Comparison of ENCODE assay signal across 38 cellular contexts in genomic region chr19:3257071-3257470, GRCh38. TPM values are rescaled to one million over a fixed set of nuclear protein-coding genes. Genes with fewer than 3 reads are reported as not detected.
"Had no signal": no experiment of that assay in that cellular context is flagged by ENCODE, and none has a peak within 500 bp of the region (broad histone marks: within the 10 kb centered on the region; RNA-seq: fewer than 3 reads in every experiment).

No MANE protein-coding gene starts in this region.

- H3K27me3 ChIP-seq: ascending aorta, cardiac muscle cell had no signal

- ATAC-seq: activated CD8-positive, alpha-beta T cell treated with anti-CD3 and anti-CD28 coated beads for 36 hours; activated naive CD4-positive, alpha-beta T cell treated with anti-CD3 and anti-CD28 coated beads, Interleukin-2, amount 50 U/mL, for 72 hours; activated T-cell treated with anti-CD3 and anti-CD28 coated beads, Interleukin-2, amount 50 U/mL, for 4 hours; activated T-cell treated with anti-CD3 and anti-CD28 coated beads, Interleukin-2, amount 50 U/mL, for 72 hours; activated T-helper 17 cell treated with anti-CD3 and anti-CD28 coated beads, Interleukin-2, amount 50 U/mL, for 72 hours had no signal

- H3K27ac Mint-ChIP-seq: activated B cell treated with CpG ODN at 0.5 μM for 24 hours; activated CD4-positive, alpha-beta memory T cell treated with anti-CD3 and anti-CD28 coated beads for 36 hours; activated CD4-positive, alpha-beta T cell treated with anti-CD3 and anti-CD28 coated beads, Interleukin-2, amount 10 ng/mL, durations not matched to agents 24 days and 14 days; activated CD8-positive, alpha-beta T cell treated with anti-CD3 and anti-CD28 coated beads for 36 hours; activated naive CD4-positive, alpha-beta T cell treated with anti-CD3 and anti-CD28 coated beads for 36 hours; activated naive CD4-positive, alpha-beta T cell treated with anti-CD3 and anti-CD28 coated beads, Interleukin-2, amount 50 U/mL, for 72 hours; activated naive CD8-positive, alpha-beta T cell treated with anti-CD3 and anti-CD28 coated beads for 36 hours; activated T-cell treated with anti-CD3 and anti-CD28 coated beads, Interleukin-2, amount 50 U/mL, for 72 hours; activated T-helper 1 cell treated with anti-CD3 and anti-CD28 coated beads, Interleukin-12 subunit alpha, Interleukin-12 subunit beta, Interleukin-2, Interleukin-4 antibody, amounts not matched to agents 30 ng/mL and 10 ng/mL and 1 ng/mL, durations not matched to agents 14 hours and 24 hours and 36 hours; activated T-helper 17 cell treated with anti-CD3 and anti-CD28 coated beads, Interleukin-2, amount 50 U/mL, for 72 hours; brain; T-helper 1 cell treated with Interleukin-12 subunit alpha and Interleukin-12 subunit beta and Interleukin-4 antibody, amounts not matched to agents 30 μg/mL and 1 μg/mL, for 36 hours; T-helper 2 cell treated with Interferon-gamma antibody and Interleukin-4, amounts not matched to agents 5 μg/mL and 100 μg/mL, for 36 hours had no signal

- H3K4me1 ChIP-seq: ascending aorta had no signal

- H3K27ac ChIP-seq: ascending aorta, cardiac muscle cell, VCaP had no signal

- H3K4me3 Mint-ChIP-seq: activated B cell treated with CpG ODN at 0.5 μM for 24 hours; activated CD4-positive, alpha-beta memory T cell treated with anti-CD3 and anti-CD28 coated beads for 36 hours; activated CD4-positive, alpha-beta T cell treated with anti-CD3 and anti-CD28 coated beads, Interleukin-2, amount 10 ng/mL, durations not matched to agents 24 days and 14 days; activated CD8-positive, alpha-beta T cell treated with anti-CD3 and anti-CD28 coated beads for 36 hours; activated naive CD4-positive, alpha-beta T cell treated with anti-CD3 and anti-CD28 coated beads for 36 hours; activated naive CD8-positive, alpha-beta T cell treated with anti-CD3 and anti-CD28 coated beads for 36 hours; activated T-cell treated with anti-CD3 and anti-CD28 coated beads, Interleukin-2, amount 50 U/mL, for 4 hours; activated T-cell treated with anti-CD3 and anti-CD28 coated beads, Interleukin-2, amount 50 U/mL, for 72 hours; activated T-helper 1 cell treated with anti-CD3 and anti-CD28 coated beads, Interleukin-12 subunit alpha, Interleukin-12 subunit beta, Interleukin-2, Interleukin-4 antibody, amounts not matched to agents 30 ng/mL and 10 ng/mL and 1 ng/mL, durations not matched to agents 14 hours and 24 hours and 36 hours; activated T-helper 17 cell treated with anti-CD3 and anti-CD28 coated beads, Interleukin-2, amount 50 U/mL, for 72 hours; brain; central memory CD8-positive, alpha-beta T cell; T-helper 1 cell treated with Interleukin-12 subunit alpha and Interleukin-12 subunit beta and Interleukin-4 antibody, amounts not matched to agents 30 μg/mL and 1 μg/mL, for 36 hours; T-helper 2 cell treated with Interferon-gamma antibody and Interleukin-4, amounts not matched to agents 5 μg/mL and 100 μg/mL, for 36 hours had no signal

- FAIRE-seq: bronchial epithelial cell, TTC549 had no signal

- H3K4me3 ChIP-seq: ascending aorta, cardiac muscle cell had no signal

- H3K9me3 Mint-ChIP-seq: T-helper 2 cell treated with Interferon-gamma antibody and Interleukin-4, amounts not matched to agents 5 μg/mL and 100 μg/mL, for 36 hours had no signal

- H3K36me3 Mint-ChIP-seq: activated CD4-positive, alpha-beta memory T cell treated with anti-CD3 and anti-CD28 coated beads for 36 hours; activated naive CD4-positive, alpha-beta T cell treated with anti-CD3 and anti-CD28 coated beads, Interleukin-2, amount 50 U/mL, for 72 hours; activated naive CD8-positive, alpha-beta T cell treated with anti-CD3 and anti-CD28 coated beads for 36 hours had no signal

- H3K9me3 ChIP-seq: ascending aorta had no signal

- H3K27me3 Mint-ChIP-seq: activated CD4-positive, alpha-beta T cell treated with anti-CD3 and anti-CD28 coated beads, Interleukin-2, amount 10 ng/mL, durations not matched to agents 24 days and 14 days; activated naive CD8-positive, alpha-beta T cell treated with anti-CD3 and anti-CD28 coated beads for 36 hours; brain had no signal

- H3K36me3 ChIP-seq: ascending aorta, cardiac muscle cell had no signal

- H3K4me1 Mint-ChIP-seq: activated B cell treated with CpG ODN at 0.5 μM for 24 hours; activated CD4-positive, alpha-beta T cell treated with anti-CD3 and anti-CD28 coated beads, Interleukin-2, amount 10 ng/mL, durations not matched to agents 24 days and 14 days; activated naive CD8-positive, alpha-beta T cell treated with anti-CD3 and anti-CD28 coated beads for 36 hours; activated T-helper 17 cell treated with anti-CD3 and anti-CD28 coated beads, Interleukin-2, amount 50 U/mL, for 72 hours; brain; central memory CD8-positive, alpha-beta T cell had no signal

- DNase-seq: activated B cell treated with CpG ODN at 0.5 μM for 24 hours; activated CD4-positive, alpha-beta memory T cell treated with anti-CD3 and anti-CD28 coated beads for 36 hours; activated CD4-positive, alpha-beta T cell treated with anti-CD3 and anti-CD28 coated beads for 4 hours; activated CD4-positive, alpha-beta T cell treated with anti-CD3 and anti-CD28 coated beads, Interleukin-2, amount 10 ng/mL, durations not matched to agents 24 days and 14 days; activated CD4-positive, alpha-beta T cell treated with anti-CD3 and anti-CD28 coated beads, Interleukin-2, amount 50 U/mL, for 1 hour; activated CD4-positive, alpha-beta T cell treated with anti-CD3 and anti-CD28 coated beads, Interleukin-2, amount 50 U/mL, for 4 hours; activated CD4-positive, CD25-positive, alpha-beta regulatory T cell treated with anti-CD3 and anti-CD28 coated beads, Interleukin-2, amount 50 U/mL, for 72 hours; activated CD8-positive, alpha-beta memory T cell treated with anti-CD3 and anti-CD28 coated beads, Interleukin-2, amount 50 U/mL, for 4 hours; activated CD8-positive, alpha-beta T cell treated with anti-CD3 and anti-CD28 coated beads for 36 hours; activated effector memory CD4-positive, alpha-beta T cell treated with anti-CD3 and anti-CD28 coated beads, Interleukin-2, amount 50 U/mL, for 16 hours; activated gamma-delta T cell treated with Interleukin-2 at 50 U/mL for 16 hours; activated naive CD4-positive, alpha-beta T cell; activated naive CD4-positive, alpha-beta T cell treated with anti-CD3 and anti-CD28 coated beads for 36 hours; activated naive CD4-positive, alpha-beta T cell treated with anti-CD3 and anti-CD28 coated beads, Interleukin-2, amount 50 U/mL, for 16 hours; activated naive CD8-positive, alpha-beta T cell treated with anti-CD3 and anti-CD28 coated beads for 36 hours; activated T-cell treated with anti-CD3 and anti-CD28 coated beads for 4 hours; activated T-cell treated with anti-CD3 and anti-CD28 coated beads, Interleukin-2, amount 50 U/mL, for 1 hour; activated T-cell treated with anti-CD3 and anti-CD28 coated beads, Interleukin-2, amount 50 U/mL, for 4 hours; activated T-cell treated with anti-CD3 and anti-CD28 coated beads, Interleukin-2, amount 50 U/mL, for 72 hours; amygdala; anterior cingulate cortex; caudate nucleus; cerebellar nuclear complex; T-helper 1 cell; T-helper 2 cell; T-helper 9 cell had no signal

RNA-seq across cellular contexts. Expression of gene CELF5, which starts 32.6 kb away (rescaled TPM):
- total RNA-seq: activated B cell treated with CpG ODN at 0.5 μM for 24 hours; activated naive CD4-positive, alpha-beta T cell treated with anti-CD3 and anti-CD28 coated beads for 36 hours; ascending aorta; bronchial epithelial cell had no signal
